ENCODE assay signal across 14 cellular contexts in the genomic region with DNA sequence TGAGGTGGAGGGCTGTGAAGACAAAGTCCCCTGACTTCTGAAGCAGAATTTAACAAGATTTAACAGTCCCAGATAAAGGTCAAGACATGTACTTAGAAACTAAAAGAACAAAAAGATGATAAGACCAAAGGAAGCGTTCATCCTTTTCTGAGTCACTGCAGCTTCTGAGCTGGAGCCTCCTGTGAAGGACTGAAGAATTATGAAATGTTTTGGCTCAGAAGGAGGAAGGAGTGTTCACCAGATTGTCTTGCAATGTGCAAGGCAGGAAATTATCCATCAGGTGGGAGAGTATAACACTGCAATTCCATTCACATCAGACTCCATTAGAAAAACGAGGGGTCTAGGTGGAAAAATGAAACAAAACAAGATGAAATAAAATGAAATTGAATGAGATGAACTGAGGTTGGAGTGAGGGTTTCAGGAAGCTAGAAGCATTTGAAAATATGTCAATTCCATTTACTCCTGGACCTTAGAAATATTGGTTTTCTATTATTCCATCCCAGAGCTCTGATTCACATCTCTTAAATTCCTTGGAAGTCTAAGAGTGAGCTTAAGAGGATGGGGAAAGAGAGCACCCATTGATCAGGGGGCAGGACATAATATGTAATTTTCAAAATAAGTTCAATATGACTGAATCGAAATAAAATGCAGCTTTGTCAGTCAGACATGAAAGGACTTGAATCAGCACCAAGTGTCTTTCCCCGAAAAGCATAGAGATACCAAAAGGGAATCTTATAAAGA.
DNase-seq lines count a peak whose midpoint lies in the region; ATAC-seq and TF ChIP-seq lines count a peak whose summit lies in the region.
"Had no signal": no experiment of that assay in that cellular context is flagged by ENCODE, and none has a peak within 500 bp of the region (broad histone marks: within the 10 kb centered on the region; RNA-seq: fewer than 3 reads in every experiment).

No MANE protein-coding gene starts in this region.

- DNase-seq in HFFc6 = peak; percentile 62
- no peak for DNase-seq in RWPE2 (ENCODE audit: low spot score)
- peak; percentile 89 for DNase-seq in fibroblast of pulmonary artery (ENCODE audit: low read depth)
- DNase-seq in sciatic nerve (ENCODE audit: low spot score) = no peak
- DNase-seq in NCI-H510A (lab: John Stamatoyannopoulos, UW) = no peak
- DNase-seq in GF-D8 (lab: John Stamatoyannopoulos, UW) = no peak
- DNase-seq in aorta = no peak
- DNase-seq: erythroblast; left colon; NCI-H2029 treated with DMSO at 0.1 percent for 48 hours; Peyer's patch; stimulated activated CD4-positive, alpha-beta T cell treated with anti-CD3 and anti-CD28 coated beads, Interleukin-2, amount 100 ng/mL, for 48 hours; stimulated activated naive CD8-positive, alpha-beta T cell treated with anti-CD3 and anti-CD28 coated beads, Interleukin-15, Interleukin-2, amounts not matched to agents 100 U/mL and 50 U/mL, for 24 hours had no signal

- H3K36me3 Mint-ChIP-seq in HFFc6 (ENCODE audit: low read depth) = no peaks in the 10 kb centered on the region

- peaks cover 56% of the 10 kb centered on the region for H3K4me1 Mint-ChIP-seq in HFFc6 (ENCODE audit: low read depth)

- H3K36me3 ChIP-seq in RWPE2 (ENCODE audit: low read depth) = no peaks in the 10 kb centered on the region
- no peaks in the 10 kb centered on the region for H3K36me3 ChIP-seq in aorta (ENCODE audit: control insufficient read depth in 1 of 2, insufficient read depth in 2 of 2, low read length in 1 of 2)
- H3K36me3 ChIP-seq: ovary, Peyer's patch had no signal

- peak overlapping the region; percentile 50 for H3K4me3 Mint-ChIP-seq in HFFc6

- H3K4me1 ChIP-seq in RWPE2 (ENCODE audit: insufficient read depth, poor library complexity, severe bottlenecking) = peaks cover 18% of the 10 kb centered on the region
- no peaks in the 10 kb centered on the region for H3K4me1 ChIP-seq in aorta (ENCODE audit: control insufficient read depth in 1 of 2, insufficient read depth in 2 of 2, low read length in 2 of 2)
- H3K4me1 ChIP-seq: Peyer's patch had no signal

- H3K27me3 ChIP-seq in RWPE2 (ENCODE audit: insufficient read depth, poor library complexity, severe bottlenecking) (no peaks in the 10 kb centered on the region), aorta (ENCODE audit: control insufficient read depth in 1 of 2, insufficient read depth in 2 of 2, low read length in 1 of 2) (no peaks in the 10 kb centered on the region)
- H3K27me3 ChIP-seq: ovary, Peyer's patch had no signal

- H3K27ac Mint-ChIP-seq in HFFc6 = peak overlapping the region; percentile 71

- no peaks in the 10 kb centered on the region for H3K9me3 Mint-ChIP-seq in HFFc6

- H3K9me3 ChIP-seq in RWPE2 (ENCODE audit: severe bottlenecking) = no peaks in the 10 kb centered on the region
- H3K9me3 ChIP-seq in aorta (ENCODE audit: control insufficient read depth, low read length) = no peaks in the 10 kb centered on the region
- H3K9me3 ChIP-seq: ovary, Peyer's patch had no signal

- H3K4me3 ChIP-seq in RWPE2 (ENCODE audit: severe bottlenecking) (no peak overlapping the region), fibroblast of pulmonary artery (replicated peaks; ENCODE audit: low read depth, low read length) (no peak overlapping the region), aorta (ENCODE audit: low read length in 2 of 2) (no peak overlapping the region)
- H3K4me3 ChIP-seq: ovary, Peyer's patch had no signal

- WGBS in aorta, 2 donors = 65% methylated on average over 4 of the region's 4 CpGs

- intact Hi-C loops in sciatic nerve (cut with DNase I) = no loop called here
- intact Hi-C loops in aorta (cut with DNase I) = no loop called here

- peak overlapping the region; percentile 76 for H3K27ac ChIP-seq in RWPE2 (ENCODE audit: poor library complexity, severe bottlenecking)
- no peak overlapping the region for H3K27ac ChIP-seq in aorta (ENCODE audit: low read depth in 1 of 2, low read length in 2 of 2)
- H3K27ac ChIP-seq: ovary had no signal

- no peaks in the 10 kb centered on the region for H3K27me3 Mint-ChIP-seq in HFFc6 (ENCODE audit: insufficient read depth)

- ATAC-seq in RWPE2 (ENCODE audit: low read depth) = peak; percentile 90
- peak; percentile 91 for ATAC-seq in sciatic nerve
- no peak for ATAC-seq in aorta (ENCODE audit: low FRiP score)
- ATAC-seq: left colon; stimulated activated naive CD8-positive, alpha-beta T cell treated with anti-CD3 and anti-CD28 coated beads, Interleukin-15, Interleukin-2, amounts not matched to agents 100 U/mL and 50 U/mL, for 24 hours had no signal

- no peak for TF ChIP-seq CTCF in HFFc6 (IDR thresholded peaks at IDR 0.05)
- TF ChIP-seq CTCF in RWPE2 (IDR thresholded peaks at IDR 0.05; ENCODE audit: poor library complexity, severe bottlenecking) = no peak
- no peak for TF ChIP-seq CTCF in fibroblast of pulmonary artery (IDR thresholded peaks at IDR 0.05; ENCODE audit: low read length, missing control alignments)

Comparison
In these comparisons a context has a peak if more than half of its experiments do, and no peak if none do; other contexts are left out.
1. DNase-seq: peak in HFFc6 (single experiment) and fibroblast of pulmonary artery (single experiment); none in RWPE2 (single experiment), sciatic nerve (single experiment), NCI-H510A (single experiment), GF-D8 (single experiment) and aorta (0 of 2).